28 cellular contexts compared by ENCODE assay signal in the genomic region with DNA sequence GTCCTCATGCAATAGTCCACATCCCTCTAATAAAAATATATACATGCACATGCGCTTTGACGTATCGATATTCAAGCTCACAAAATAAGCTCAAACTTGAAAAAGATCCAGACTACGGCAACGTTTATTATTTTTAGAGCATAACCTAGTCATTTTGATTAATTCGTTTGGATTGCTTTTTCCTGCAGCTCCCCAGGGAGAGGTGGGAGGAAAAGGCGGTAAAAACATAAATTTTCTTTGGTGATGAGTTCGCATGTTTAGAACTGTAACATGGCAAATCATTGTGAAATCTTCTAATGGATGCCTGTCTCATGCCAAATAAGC.
DNase-seq lines count a peak whose midpoint lies in the region; TF ChIP-seq lines count a peak whose summit lies in the region.
"Had no signal": no experiment of that assay in that cellular context is flagged by ENCODE, and none has a peak within 500 bp of the region (broad histone marks: within the 10 kb centered on the region; RNA-seq: fewer than 3 reads in every experiment).

No MANE protein-coding gene starts in this region.

- intact Hi-C loops in MCF 10A (cut with micrococcal nuclease) (loop anchor here (1.0 to 5.0 kb wide), 2 partner anchors 66 to 282 kb away; no protein-coding TSS in a partner anchor), breast epithelium (cut with DNase I; ENCODE audit: low total_unique reads) (loop anchor here (5.0 to 10.0 kb wide), 2 partner anchors 437 to 1620 kb away; no protein-coding TSS in a partner anchor)

- TF ChIP-seq CTCF in MCF 10A (IDR thresholded peaks at IDR 0.05; ENCODE audit: unreplicated experiment) (no peak), breast epithelium (IDR thresholded peaks at IDR 0.05) (no peak), fibroblast of mammary gland (conservative IDR thresholded peaks at IDR 0.05; ENCODE audit: control insufficient read depth, insufficient read depth, low read depth, low read length) (no peak), nephron progenitor cell (IDR thresholded peaks at IDR 0.05) (no peak)

- peak overlapping the region; percentile 42 for H3K4me3 Mint-ChIP-seq in MCF 10A (ENCODE audit: unreplicated experiment)
- H3K4me3 Mint-ChIP-seq in nephron progenitor cell, result peak overlapping the region; percentile 65
- H3K4me3 Mint-ChIP-seq: activated B cell treated with CpG ODN at 0.5 μM for 24 hours; activated naive CD8-positive, alpha-beta T cell treated with anti-CD3 and anti-CD28 coated beads for 36 hours; CD8-positive, alpha-beta memory T cell; HFFc6; stimulated activated naive B cell treated with anti-CD40 and anti-IgM and Interleukin-4, amounts not matched to agents 10 μg/mL and 1 μg/mL and 100 μg/mL, for 72 hours had no signal

- CTCF ChIA-PET in MCF 10A (lab: Yijun Ruan, JAX), result interaction anchor here (0.6 to 2.0 kb wide), 17 partner anchors 19 to 346 kb away, joined by 3 to 10 read pairs (median 4); no protein-coding TSS in a partner anchor

- no peaks in the 10 kb centered on the region for H4K20me1 ChIP-seq in Karpas-422 (ENCODE audit: insufficient read depth, low read depth, low read length)

- H3K9me3 Mint-ChIP-seq in MCF 10A (ENCODE audit: unreplicated experiment) (no peaks in the 10 kb centered on the region), nephron progenitor cell (peaks cover 20% of the 10 kb centered on the region)
- H3K9me3 Mint-ChIP-seq: HFFc6 had no signal

- no peak overlapping the region for H3K27ac ChIP-seq in breast epithelium
- no peak overlapping the region for H3K27ac ChIP-seq in Karpas-422 (ENCODE audit: low read length)
- H3K27ac ChIP-seq: 22Rv1 had no signal

- H3K36me3 ChIP-seq in breast epithelium, result no peaks in the 10 kb centered on the region
- H3K36me3 ChIP-seq in Karpas-422 (ENCODE audit: insufficient read depth, low read length), result no peaks in the 10 kb centered on the region

- H2AFZ ChIP-seq in Karpas-422 (ENCODE audit: low read length), result no peak overlapping the region

- DNase-seq in MCF 10A (ENCODE audit: unreplicated experiment) (no peak), breast epithelium (ENCODE audit: low spot score in 2 of 2) (no peak), fibroblast of mammary gland (ENCODE audit: low read depth) (peak; percentile 64), nephron progenitor cell (no peak), occipital lobe (lab: John Stamatoyannopoulos, UW) (no peak), NCI-H2227 (lab: John Stamatoyannopoulos, UW; ENCODE audit: unreplicated experiment) (no peak), GM03348 (ENCODE audit: low spot score) (no peak), Karpas-422 (no peak)
- DNase-seq: activated B cell treated with CpG ODN at 0.5 μM for 24 hours; activated CD4-positive, alpha-beta T cell treated with anti-CD3 and anti-CD28 coated beads, Interleukin-2, amount 50 U/mL, for 48 hours; activated naive CD8-positive, alpha-beta T cell treated with anti-CD3 and anti-CD28 coated beads for 36 hours; CD8-positive, alpha-beta memory T cell; DMS153; effector CD8-positive, alpha-beta T cell; HFFc6; IMR-90; NCI-H1105 treated with DMSO at 0.1 percent for 48 hours; NCI-H2081; NCI-H345; NCI-H774; nucleus accumbens; stimulated activated CD4-positive, alpha-beta T cell treated with anti-CD3 and anti-CD28 coated beads, Interleukin-12 subunit alpha, Interleukin-12 subunit beta, amount 100 ng/mL, for 4 hours; stimulated activated CD4-positive, alpha-beta T cell treated with anti-CD3 and anti-CD28 coated beads, Interleukin-4, amount 100 ng/mL, for 24 hours; stimulated activated naive B cell treated with anti-CD40 and anti-IgM and Interleukin-4, amounts not matched to agents 10 μg/mL and 1 μg/mL and 100 μg/mL, for 72 hours; T-helper 9 cell had no signal

- H3K27ac Mint-ChIP-seq in MCF 10A (ENCODE audit: low read depth, unreplicated experiment), result peak overlapping the region; percentile 30
- peak overlapping the region; percentile 90 for H3K27ac Mint-ChIP-seq in nephron progenitor cell
- H3K27ac Mint-ChIP-seq: activated B cell treated with CpG ODN at 0.5 μM for 24 hours; activated naive CD8-positive, alpha-beta T cell treated with anti-CD3 and anti-CD28 coated beads for 36 hours; activated T-helper 2 cell treated with anti-CD3 and anti-CD28 coated beads, Interferon-gamma antibody, Interleukin-2, Interleukin-4, amounts not matched to agents 10 μg/mL and 5 μg/mL and 100 μg/mL, durations not matched to agents 14 hours and 24 hours and 36 hours; CD8-positive, alpha-beta memory T cell; HFFc6; stimulated activated naive B cell treated with anti-CD40 and anti-IgM and Interleukin-4, amounts not matched to agents 10 μg/mL and 1 μg/mL and 100 μg/mL, for 72 hours had no signal

- no peak for TF ChIP-seq POLR2A in breast epithelium (IDR thresholded peaks at IDR 0.05)

- no peaks in the 10 kb centered on the region for H3K79me2 ChIP-seq in Karpas-422 (ENCODE audit: low read length)

- H3K4me3 ChIP-seq in breast epithelium, result no peak overlapping the region
- H3K4me3 ChIP-seq in fibroblast of mammary gland (ENCODE audit: control insufficient read depth, low read depth, low read length), result no peak overlapping the region
- H3K4me3 ChIP-seq in Karpas-422 (ENCODE audit: low read length), result no peak overlapping the region
- H3K4me3 ChIP-seq: lung had no signal

- H3K27me3 ChIP-seq in breast epithelium, result no peaks in the 10 kb centered on the region
- H3K27me3 ChIP-seq in Karpas-422 (ENCODE audit: low read length), result no peaks in the 10 kb centered on the region

- H3K27me3 Mint-ChIP-seq in MCF 10A (ENCODE audit: insufficient read depth, unreplicated experiment), result no peaks in the 10 kb centered on the region
- no peaks in the 10 kb centered on the region for H3K27me3 Mint-ChIP-seq in nephron progenitor cell (ENCODE audit: low read depth, poor library complexity)
- H3K27me3 Mint-ChIP-seq: activated naive CD8-positive, alpha-beta T cell treated with anti-CD3 and anti-CD28 coated beads for 36 hours; stimulated activated naive B cell treated with anti-CD40 and anti-IgM and Interleukin-4, amounts not matched to agents 10 μg/mL and 1 μg/mL and 100 μg/mL, for 72 hours had no signal

- H3K4me1 Mint-ChIP-seq in MCF 10A (ENCODE audit: insufficient read depth, unreplicated experiment) (peaks cover 21% of the 10 kb centered on the region), nephron progenitor cell (peaks cover 71% of the 10 kb centered on the region)
- H3K4me1 Mint-ChIP-seq: activated B cell treated with CpG ODN at 0.5 μM for 24 hours had no signal

- no peaks in the 10 kb centered on the region for H3K9me2 ChIP-seq in Karpas-422 (replicated peaks; ENCODE audit: insufficient read depth, low read length)

- POLR2A ChIA-PET in MCF 10A (lab: Yijun Ruan, JAX), result interaction anchor here (0.7 to 5.7 kb wide), 28 partner anchors 9 to 700 kb away, joined by 3 to 106 read pairs (median 5); partner anchors contain the start of gene TLR1

- no peak overlapping the region for H3K9ac ChIP-seq in Karpas-422 (ENCODE audit: low read length)

- no TSS peak for BruUV-seq in MCF 10A (replicated peaks; lab: Mats Ljungman, UMichigan)

- H3K9me3 ChIP-seq in breast epithelium, result no peaks in the 10 kb centered on the region
- no peaks in the 10 kb centered on the region for H3K9me3 ChIP-seq in Karpas-422 (ENCODE audit: low read length)

- no peak overlapping the region for H3K4me2 ChIP-seq in Karpas-422 (ENCODE audit: low read depth, low read length, poor library complexity, severe bottlenecking)

- H3K36me3 Mint-ChIP-seq in MCF 10A (ENCODE audit: insufficient read depth, unreplicated experiment) (no peaks in the 10 kb centered on the region), nephron progenitor cell (ENCODE audit: low read depth) (peaks cover 10% of the 10 kb centered on the region)

- H3K4me1 ChIP-seq in breast epithelium (peaks cover 0 to 20% of the 10 kb centered on the region in 2 donors), Karpas-422 (ENCODE audit: low read length) (no peaks in the 10 kb centered on the region)
